37 cellular contexts compared by ENCODE assay signal in genomic region chrX:130386408-130386808, GRCh38. TPM values are rescaled to one million over a fixed set of nuclear protein-coding genes. Genes with fewer than 3 reads are reported as not detected.
"Had no signal": no experiment of that assay in that cellular context is flagged by ENCODE, and none has a peak within 500 bp of the region (broad histone marks: within the 10 kb centered on the region; RNA-seq: fewer than 3 reads in every experiment).

No MANE protein-coding gene starts in this region.

- H3K4me1 ChIP-seq: SJCRH30 had no signal

- H2AFZ ChIP-seq: PC-9 had no signal

- H3K9ac ChIP-seq: KMS-11 had no signal

- H3K4me3 ChIP-seq: PC-9, SJCRH30, SK-N-MC had no signal

- H3K4me2 ChIP-seq: KMS-11, PC-9 had no signal

- H3K9me3 ChIP-seq: SJCRH30 had no signal

- H3K27ac ChIP-seq: KMS-11, PC-9, RWPE1, SJCRH30, SK-N-MC had no signal

- H3K27me3 ChIP-seq: SJCRH30 had no signal

- FAIRE-seq: RCC 7860 had no signal

- H3K36me3 ChIP-seq: SJCRH30 had no signal

- ATAC-seq: Panc1, Right ventricle myocardium inferior, SK-N-SH treated with all-trans-retinoic acid at 6 μM for 48 hours, T-cell had no signal

- DNase-seq: Karpas-422, MM.1S, MV-4-11, NCI-H1092, NCI-H1105, NCI-H1417 treated with DMSO at 0.1 percent for 48 hours, NCI-H1436 treated with DMSO at 0.1 percent for 48 hours, NCI-H1694 treated with DMSO at 0.1 percent for 48 hours, NCI-H187 treated with DMSO at 0.1 percent for 48 hours, NCI-H2029, NCI-H2081, NCI-H2171 treated with DMSO at 0.1 percent for 48 hours, NCI-H2227 treated with DMSO at 0.1 percent for 48 hours, NCI-H345, NCI-H446, NCI-H524 treated with DMSO at 0.1 percent for 48 hours, NCI-H526 treated with DMSO at 0.1 percent for 48 hours, NCI-H774, PC-9, SHP77, SIG-M5, SJCRH30, T-cell had no signal

RNA-seq across cellular contexts. Expression of gene GPR119, which starts 0.9 kb away (rescaled TPM):
- total RNA-seq: LHCN-M2; MCF 10A; NCI-H460; OCI-LY7; PC-9; Right ventricle myocardium inferior; RPMI7951; SJCRH30; SK-MEL-5; T-cell; T-helper 1 cell treated with Interleukin-12 subunit alpha and Interleukin-12 subunit beta and Interleukin-4 antibody, amounts not matched to agents 30 ng/mL and 1 ng/mL, for 36 hours had no signal
